In genomic region chr2:3146772-3147640, GRCh38 we compare ENCODE assay signal across 1 cellular context.
TF ChIP-seq lines count a peak whose summit lies in the region.

No MANE protein-coding gene starts in this region.

TF ChIP-seq in H1, 55 proteins besides CTCF, POLR2A, EP300 and RAD21:
- no peak for TF ChIP-seq CREB1 (IDR thresholded peaks at IDR 0.05)
- no peak for TF ChIP-seq HDAC6 (IDR thresholded peaks at IDR 0.05; ENCODE audit: low read depth, low read length)
- TF ChIP-seq POU5F1 (IDR thresholded peaks at IDR 0.05; ENCODE audit: low read depth, low read length) = no peak
- TF ChIP-seq ASH2L (IDR thresholded peaks at IDR 0.05; ENCODE audit: low read length) = no peak
- TF ChIP-seq CHD1 (IDR thresholded peaks at IDR 0.05; ENCODE audit: low read depth, low read length) = no peak
- no peak for TF ChIP-seq SP1 (IDR thresholded peaks at IDR 0.05; ENCODE audit: low read depth, low read length)
- no peak for TF ChIP-seq ATF2 (IDR thresholded peaks at IDR 0.05; ENCODE audit: low read length)
